Comparison of ENCODE assay signal across 18 cellular contexts in the genomic region with DNA sequence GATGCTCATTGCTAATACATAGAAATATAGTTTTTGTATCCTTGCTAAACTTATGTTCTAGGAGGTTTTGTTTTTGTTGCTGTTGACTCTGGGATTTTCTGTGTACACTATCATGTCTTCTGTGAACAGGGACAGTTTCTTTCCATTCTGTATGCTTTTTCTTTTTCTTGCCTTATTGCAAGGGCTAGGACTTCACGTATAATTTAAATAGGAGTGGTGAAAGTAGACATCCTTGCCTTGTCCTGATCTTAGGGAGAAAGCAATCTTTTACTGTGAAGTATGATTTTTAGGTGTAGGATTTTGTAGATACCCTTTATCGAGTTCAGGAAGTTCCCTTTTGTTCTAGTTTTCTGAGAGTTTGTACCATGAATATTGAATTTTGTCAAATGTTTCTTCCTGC.
"Had no signal": no experiment of that assay in that cellular context is flagged by ENCODE, and none has a peak within 500 bp of the region (broad histone marks: within the 10 kb centered on the region; RNA-seq: fewer than 3 reads in every experiment).

No MANE protein-coding gene starts in this region.

- H3K9me3 ChIP-seq: sigmoid colon, thoracic aorta, upper lobe of right lung had no signal

- H3K9me3 Mint-ChIP-seq: stimulated activated naive B cell treated with anti-CD40 and anti-IgM and Interleukin-4, amounts not matched to agents 10 μg/mL and 1 μg/mL and 100 μg/mL, for 72 hours had no signal

- H3K27me3 ChIP-seq: left lung, sigmoid colon, spleen, upper lobe of right lung had no signal

- H3K27me3 Mint-ChIP-seq: stimulated activated naive B cell treated with anti-CD40 and anti-IgM and Interleukin-4, amounts not matched to agents 10 μg/mL and 1 μg/mL and 100 μg/mL, for 72 hours had no signal

- DNase-seq: activated CD4-positive, alpha-beta T cell treated with anti-CD3 and anti-CD28 coated beads for 1 hour; activated CD8-positive, alpha-beta memory T cell treated with anti-CD3 and anti-CD28 coated beads for 24 hours; activated naive CD8-positive, alpha-beta T cell treated with anti-CD3 and anti-CD28 coated beads, Interleukin-2, amount 10 ng/mL, durations not matched to agents 7 days and 5 days; activated T-cell treated with anti-CD3 and anti-CD28 coated beads, Interleukin-2, amount 50 U/mL, for 72 hours; amygdala; caudate nucleus; hypothalamus; left lung; mammary epithelial cell; nucleus accumbens; posterior cingulate gyrus; sigmoid colon; spleen; stimulated activated CD4-positive, alpha-beta T cell treated with anti-CD3 and anti-CD28 coated beads, Interleukin-4, amount 100 ng/mL, for 4 hours; stimulated activated naive B cell treated with anti-CD40 and anti-IgM and Interleukin-4, amounts not matched to agents 10 μg/mL and 1 μg/mL and 100 μg/mL, for 72 hours; T-helper 2 cell; upper lobe of right lung had no signal

- ATAC-seq: activated T-cell treated with anti-CD3 and anti-CD28 coated beads, Interleukin-2, amount 50 U/mL, for 72 hours; left lung; stimulated activated naive B cell treated with anti-CD40 and anti-IgM and Interleukin-4, amounts not matched to agents 10 μg/mL and 1 μg/mL and 100 μg/mL, for 72 hours; upper lobe of right lung had no signal
